Comparison of ENCODE assay signal across 8 cellular contexts in genomic region chr2:101205521-101205998, GRCh38. TPM values are rescaled to one million over a fixed set of nuclear protein-coding genes. Genes with fewer than 3 reads are reported as not detected.
DNase-seq lines count a peak whose midpoint lies in the region; ATAC-seq and TF ChIP-seq lines count a peak whose summit lies in the region.

No MANE protein-coding gene starts in this region.

- no peak for TF ChIP-seq EP300 in neural cell (conservative IDR thresholded peaks at IDR 0.05; ENCODE audit: poor library complexity, severe bottlenecking)

- H4K20me1 ChIP-seq in DND-41 (ENCODE audit: insufficient read depth, low read length), result no peaks in the 10 kb centered on the region
- H4K20me1 ChIP-seq in neural cell (ENCODE audit: insufficient read depth), result no peaks in the 10 kb centered on the region

- no peaks in the 10 kb centered on the region for H3F3A ChIP-seq in neural cell (ENCODE audit: insufficient read depth, low read length, poor library complexity, severe bottlenecking)

- H3K4me2 ChIP-seq in DND-41 (ENCODE audit: insufficient read depth, low read length), result peak overlapping the region; percentile 64
- H3K4me2 ChIP-seq in neural cell (ENCODE audit: low read length), result no peak overlapping the region

- H3K9ac ChIP-seq in DND-41 (ENCODE audit: low read depth, low read length) (peak overlapping the region; percentile 45), neural cell (ENCODE audit: low read length) (no peak overlapping the region)

- H3K9me3 ChIP-seq in DND-41 (ENCODE audit: insufficient read depth, low read length, severe bottlenecking), result no peaks in the 10 kb centered on the region
- H3K9me3 ChIP-seq in neural cell (ENCODE audit: low read length), result peaks cover 5% of the 10 kb centered on the region

- H2AFZ ChIP-seq in DND-41 (ENCODE audit: low read depth, low read length), result peak overlapping the region; percentile 69
- no peak overlapping the region for H2AFZ ChIP-seq in neural cell (ENCODE audit: low read depth, low read length)

- no peaks in the 10 kb centered on the region for H3K9me2 ChIP-seq in neural cell (ENCODE audit: insufficient read depth, low read length)

- ATAC-seq in DND-41 (ENCODE audit: insufficient read depth, low read depth), result peak; percentile 100
- no peak for ATAC-seq in GM21528 (IDR thresholded peaks at IDR 0.05; ENCODE audit: low FRiP score, unreplicated experiment)

- H3K36me3 ChIP-seq in DND-41 (ENCODE audit: insufficient read depth, low read length), result no peaks in the 10 kb centered on the region
- no peaks in the 10 kb centered on the region for H3K36me3 ChIP-seq in neural cell (ENCODE audit: insufficient read depth, low read length)

- DNase-seq in DND-41 (peak; percentile 77), OCI-M1 (lab: John Stamatoyannopoulos, UW) (peak; percentile 79), fibroblast of pulmonary artery (ENCODE audit: low read depth) (peak; percentile 87), ureter (ENCODE audit: low spot score) (peak; percentile 65)
- DNase-seq in Jurkat, Clone E6-1 (ENCODE audit: low read depth, low spot score), result peak; percentile 65
- DNase-seq in activated T-cell treated with anti-CD3 and anti-CD28 coated beads, Interleukin-2, amount 50 U/mL, for 48 hours, result peak; percentile 41 to 51

- TF ChIP-seq RAD21 in neural cell (conservative IDR thresholded peaks at IDR 0.05), result peak; percentile 72

- H3K27ac ChIP-seq in DND-41 (ENCODE audit: low read length) (peak overlapping the region; percentile 81), neural cell (ENCODE audit: low read length) (no peak overlapping the region)

- H3K79me2 ChIP-seq in DND-41 (ENCODE audit: insufficient read depth, low read length) (no peaks in the 10 kb centered on the region), neural cell (replicated peaks; ENCODE audit: insufficient read depth, low read length) (no peaks in the 10 kb centered on the region)

- TF ChIP-seq CTCF in DND-41 (IDR thresholded peaks at IDR 0.05; ENCODE audit: borderline replicate concordance, extremely low read depth, low read length, poor library complexity, severe bottlenecking) (peak; percentile 84), fibroblast of pulmonary artery (IDR thresholded peaks at IDR 0.05; ENCODE audit: low read length, missing control alignments) (peak; percentile 62), neural cell (IDR thresholded peaks at IDR 0.05; ENCODE audit: poor library complexity, severe bottlenecking) (peak; percentile 71)

- no peaks in the 10 kb centered on the region for H3K27me3 ChIP-seq in DND-41 (ENCODE audit: insufficient read depth, low read length, poor library complexity)
- H3K27me3 ChIP-seq in neural cell (ENCODE audit: insufficient read depth, low read depth, low read length), result no peaks in the 10 kb centered on the region

- peaks cover 13% of the 10 kb centered on the region for H3K4me1 ChIP-seq in DND-41 (ENCODE audit: insufficient read depth, low read length)

- H3K4me3 ChIP-seq in DND-41 (ENCODE audit: low read depth in 1 of 2, low read length in 2 of 2) (peak overlapping the region in 1 of 2 experiments; percentile 51; a peak in 2 of 4 replicates), fibroblast of pulmonary artery (replicated peaks; ENCODE audit: low read depth, low read length) (peak overlapping the region; percentile 32), neural cell (ENCODE audit: low read length) (no peak overlapping the region)
- peak overlapping the region; percentile 22 for H3K4me3 ChIP-seq in Jurkat, Clone E6-1 (ENCODE audit: low read length)

TF ChIP-seq in neural cell, 6 proteins besides CTCF, POLR2A, EP300 and RAD21:
- no peak for TF ChIP-seq TAF1 (IDR thresholded peaks at IDR 0.05; ENCODE audit: low read depth)
- no peak for TF ChIP-seq REST (IDR thresholded peaks at IDR 0.05; ENCODE audit: borderline replicate concordance)
- no peak for TF ChIP-seq EZH2 (IDR thresholded peaks at IDR 0.05; ENCODE audit: borderline replicate concordance, insufficient read depth, low read length, poor library complexity, severe bottlenecking)
- peak; percentile 81 for TF ChIP-seq SMC3 (conservative IDR thresholded peaks at IDR 0.05; ENCODE audit: poor library complexity)
TF ChIP-seq in neural cell: peak in this region for 1.

RNA-seq across cellular contexts. Expression of gene CNOT11, which starts 47.1 kb away (rescaled TPM):
- polyA plus RNA-seq in Jurkat, Clone E6-1 (2012; ENCODE audit: insufficient read depth, insufficient read length), result 57.0 TPM
- 34.9 and 35.2 TPM in 2 replicates for polyA plus RNA-seq in neural cell
- polyA minus RNA-seq in neural cell, result 23.6 and 25.9 TPM in 2 replicates
- total RNA-seq in ureter, result 71.3 TPM

RNA-seq across cellular contexts. Expression of gene TBC1D8, which starts 54.4 kb away (rescaled TPM):
- 17.8 TPM for polyA plus RNA-seq in Jurkat, Clone E6-1 (2012; ENCODE audit: insufficient read depth, insufficient read length)
- 3.6 and 5.3 TPM in 2 replicates for polyA plus RNA-seq in neural cell
- 7.9 and 8.0 TPM in 2 replicates for polyA minus RNA-seq in neural cell
- 69.1 TPM for total RNA-seq in ureter
